15 cellular contexts compared by ENCODE assay signal in genomic region chr10:6148251-6148691, GRCh38. TPM values are rescaled to one million over a fixed set of nuclear protein-coding genes. Genes with fewer than 3 reads are reported as not detected.
DNase-seq lines count a peak whose midpoint lies in the region; FAIRE-seq and TF ChIP-seq lines count a peak whose summit lies in the region.
"Had no signal": no experiment of that assay in that cellular context is flagged by ENCODE, and none has a peak within 500 bp of the region (broad histone marks: within the 10 kb centered on the region; RNA-seq: fewer than 3 reads in every experiment).

No MANE protein-coding gene starts in this region.

- WGBS in small intestine, 3 donors = 45 to 58% (median 56%) methylated on average over 7 of the region's 7 CpGs
- WGBS in ovary, 3 donors = 73 to 87% (median 84%) methylated on average over 7 of the region's 7 CpGs

- TF ChIP-seq CTCF in NB4 (IDR thresholded peaks at IDR 0.05; ENCODE audit: low read depth, low read length) (no peak), ovary (IDR thresholded peaks at IDR 0.05) (no peak)

- DNase-seq in T-helper 1 cell (no peak), NB4 (ENCODE audit: low read depth) (peak; percentile 89), small intestine (peak; percentile 90), ovary (no peak), NCI-H1092 (lab: John Stamatoyannopoulos, UW) (no peak), AG20443 (ENCODE audit: low spot score) (no peak)
- DNase-seq in activated naive CD8-positive, alpha-beta T cell treated with anti-CD3 and anti-CD28 coated beads for 36 hours = peak; percentile 32
- DNase-seq: effector CD8-positive, alpha-beta T cell; NCI-H345; stimulated activated CD4-positive, alpha-beta T cell treated with anti-CD3 and anti-CD28 coated beads, Interleukin-2, amount 100 ng/mL, for 48 hours; T-helper 9 cell; tibial artery had no signal

- peaks cover 27% of the 10 kb centered on the region for H3K36me3 Mint-ChIP-seq in T-helper 1 cell treated with Interleukin-12 subunit alpha and Interleukin-12 subunit beta and Interleukin-4 antibody, amounts not matched to agents 30 μg/mL and 1 μg/mL, for 36 hours (ENCODE audit: low read depth)
- H3K36me3 Mint-ChIP-seq in activated naive CD8-positive, alpha-beta T cell treated with anti-CD3 and anti-CD28 coated beads for 36 hours = peaks cover 35% of the 10 kb centered on the region

- peak overlapping the region; percentile 22 for H3K27ac Mint-ChIP-seq in T-helper 1 cell treated with Interleukin-12 subunit alpha and Interleukin-12 subunit beta and Interleukin-4 antibody, amounts not matched to agents 30 μg/mL and 1 μg/mL, for 36 hours
- peak overlapping the region; percentile 5 for H3K27ac Mint-ChIP-seq in activated naive CD8-positive, alpha-beta T cell treated with anti-CD3 and anti-CD28 coated beads for 36 hours

- H3K4me3 Mint-ChIP-seq in T-helper 1 cell treated with Interleukin-12 subunit alpha and Interleukin-12 subunit beta and Interleukin-4 antibody, amounts not matched to agents 30 μg/mL and 1 μg/mL, for 36 hours = peak overlapping the region; percentile 41
- H3K4me3 Mint-ChIP-seq in activated naive CD8-positive, alpha-beta T cell treated with anti-CD3 and anti-CD28 coated beads for 36 hours = peak overlapping the region; percentile 18

- FAIRE-seq in small intestine (lab: Jason Lieb, UNC) = no peak
- FAIRE-seq: A204.1 had no signal

- no peak overlapping the region for H3K27ac ChIP-seq in small intestine (ENCODE audit: low read depth in 1 of 2, low read length in 1 of 2)
- H3K27ac ChIP-seq in ovary = no peak overlapping the region
- H3K27ac ChIP-seq: tibial artery had no signal

- no peak for TF ChIP-seq POLR2A in NB4 (IDR thresholded peaks at IDR 0.05; ENCODE audit: extremely low read depth, insufficient read length)
- no peak for TF ChIP-seq POLR2A in ovary (IDR thresholded peaks at IDR 0.05)

- H3K4me3 ChIP-seq in NB4 (ENCODE audit: low read depth, low read length) (no peak overlapping the region), small intestine (ENCODE audit: low read depth in 1 of 2, low read length in 2 of 2) (no peak overlapping the region), ovary (no peak overlapping the region)
- H3K4me3 ChIP-seq: tibial artery had no signal

- no peaks in the 10 kb centered on the region for H3K9me3 Mint-ChIP-seq in T-helper 1 cell treated with Interleukin-12 subunit alpha and Interleukin-12 subunit beta and Interleukin-4 antibody, amounts not matched to agents 30 μg/mL and 1 μg/mL, for 36 hours
- H3K9me3 Mint-ChIP-seq in activated naive CD8-positive, alpha-beta T cell treated with anti-CD3 and anti-CD28 coated beads for 36 hours = no peaks in the 10 kb centered on the region
- H3K9me3 Mint-ChIP-seq: activated naive CD4-positive, alpha-beta T cell treated with anti-CD3 and anti-CD28 coated beads, Interleukin-2, amount 50 U/mL, for 72 hours had no signal

- intact Hi-C loops in ovary (cut with DNase I) = loop anchor here in 1 of 4 donors (10.0 kb wide), 1 partner anchor 57 kb away; the partner anchor contains the start of gene PFKFB3

- H3K36me3 ChIP-seq in small intestine (ENCODE audit: control insufficient read depth in 2 of 2, insufficient read depth in 2 of 2, low read length in 2 of 2) = no peaks in the 10 kb centered on the region
- no peaks in the 10 kb centered on the region for H3K36me3 ChIP-seq in ovary
- H3K36me3 ChIP-seq: tibial artery had no signal

- no peak for TF ChIP-seq EP300 in ovary (IDR thresholded peaks at IDR 0.05)

- no peaks in the 10 kb centered on the region for H3K27me3 ChIP-seq in small intestine (ENCODE audit: control insufficient read depth in 2 of 2, insufficient read depth in 2 of 2, low read length in 2 of 2)
- no peaks in the 10 kb centered on the region for H3K27me3 ChIP-seq in ovary
- H3K27me3 ChIP-seq: tibial artery had no signal

- H3K4me1 ChIP-seq in small intestine (ENCODE audit: control insufficient read depth in 2 of 2, insufficient read depth in 1 of 2, low read depth in 1 of 2, low read length in 1 of 2) = peaks cover 4 to 10% of the 10 kb centered on the region in 2 donors
- peaks cover 25% of the 10 kb centered on the region for H3K4me1 ChIP-seq in ovary (ENCODE audit: insufficient read depth)

- no peaks in the 10 kb centered on the region for H3K27me3 Mint-ChIP-seq in T-helper 1 cell treated with Interleukin-12 subunit alpha and Interleukin-12 subunit beta and Interleukin-4 antibody, amounts not matched to agents 30 μg/mL and 1 μg/mL, for 36 hours (ENCODE audit: low read depth)
- H3K27me3 Mint-ChIP-seq in activated naive CD8-positive, alpha-beta T cell treated with anti-CD3 and anti-CD28 coated beads for 36 hours = no peaks in the 10 kb centered on the region

- H3K4me1 Mint-ChIP-seq in T-helper 1 cell treated with Interleukin-12 subunit alpha and Interleukin-12 subunit beta and Interleukin-4 antibody, amounts not matched to agents 30 μg/mL and 1 μg/mL, for 36 hours (ENCODE audit: low read depth) = peaks cover 56% of the 10 kb centered on the region
- peaks cover 60% of the 10 kb centered on the region for H3K4me1 Mint-ChIP-seq in activated naive CD8-positive, alpha-beta T cell treated with anti-CD3 and anti-CD28 coated beads for 36 hours

- H3K9me3 ChIP-seq in small intestine (ENCODE audit: control insufficient read depth, low read depth) = no peaks in the 10 kb centered on the region
- no peaks in the 10 kb centered on the region for H3K9me3 ChIP-seq in ovary
- H3K9me3 ChIP-seq: tibial artery had no signal

RNA-seq across cellular contexts. Expression of gene PFKFB3, which starts 54.5 kb away (rescaled TPM):
- total RNA-seq in activated naive CD8-positive, alpha-beta T cell treated with anti-CD3 and anti-CD28 coated beads for 36 hours = 10 to 100 TPM; 72.6 to 73.0 TPM
- polyA plus RNA-seq in small intestine = 10 to 100 TPM; 10.1 to 28.4 (median 17.0) TPM
- total RNA-seq in ovary = 10 to 100 TPM; 28.7 to 60.8 (median 41.6) TPM
- polyA plus RNA-seq in ovary = 10 to 100 TPM; 15.3 to 24.5 TPM

RNA-seq across cellular contexts. Expression of gene RBM17, which starts 59.4 kb away (rescaled TPM):
- 100 to 1,000 TPM; 337 to 355 TPM for total RNA-seq in activated naive CD8-positive, alpha-beta T cell treated with anti-CD3 and anti-CD28 coated beads for 36 hours
- 10 to 100 TPM; 45.7 to 82.7 (median 65.1) TPM for polyA plus RNA-seq in small intestine
- 10 to 100 TPM; 56.2 to 89.7 (median 70.3) TPM for total RNA-seq in ovary
- 10 to 100 TPM; 62.1 to 94.4 TPM for polyA plus RNA-seq in ovary

Comparison
In these comparisons a context has a peak if more than half of its experiments do, and no peak if none do; other contexts are left out.
1. DNase-seq: peak in NB4 (single experiment), activated naive CD8-positive, alpha-beta T cell treated with anti-CD3 and anti-CD28 coated beads for 36 hours (single experiment) and small intestine (single experiment); none in T-helper 1 cell (0 of 5), ovary (0 of 5), NCI-H1092 (single experiment) and AG20443 (single experiment).